1 cellular context compared by ENCODE assay signal in the genomic region with DNA sequence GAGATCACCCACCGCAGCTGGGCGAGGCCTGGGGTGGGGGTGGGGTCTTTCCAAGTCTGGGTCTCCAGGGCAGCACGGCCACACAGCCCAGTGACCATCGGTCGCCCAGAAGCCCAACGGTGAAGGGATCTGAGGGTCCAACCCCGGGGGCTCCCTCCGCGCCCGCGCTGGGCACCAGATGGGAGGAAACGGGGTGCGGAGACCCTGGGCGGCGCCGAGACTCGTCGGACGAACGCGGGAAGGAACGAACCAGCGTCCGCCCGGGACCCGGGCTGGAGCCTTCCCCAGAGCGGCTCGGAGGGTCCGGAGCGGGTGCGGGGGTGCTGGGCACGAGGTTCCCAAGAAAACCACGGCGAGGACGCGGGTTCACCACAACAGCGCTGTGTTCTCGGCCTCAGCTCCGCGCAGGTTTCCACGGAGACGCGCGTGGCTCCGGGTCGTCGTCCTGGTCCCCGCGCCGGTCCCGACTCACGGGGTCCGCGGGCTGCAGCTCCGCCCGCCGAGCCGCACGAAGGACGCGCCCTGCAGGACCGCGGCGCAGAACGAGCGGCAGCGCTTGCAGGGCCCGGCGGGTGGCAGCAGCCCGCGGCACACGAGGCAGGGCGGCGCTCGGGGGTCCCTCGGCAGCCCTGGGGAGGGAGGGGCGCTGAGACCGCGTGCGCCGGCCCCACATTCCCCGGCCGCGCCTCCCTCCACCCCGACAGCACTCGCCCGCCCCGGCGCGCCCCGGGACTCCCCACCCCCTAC.
TF ChIP-seq lines count a peak whose summit lies in the region.

No MANE protein-coding gene starts in this region.

TF ChIP-seq in neural cell, 6 proteins besides CTCF, POLR2A, EP300 and RAD21 (continued from another document):
- TF ChIP-seq, protein P1, sequence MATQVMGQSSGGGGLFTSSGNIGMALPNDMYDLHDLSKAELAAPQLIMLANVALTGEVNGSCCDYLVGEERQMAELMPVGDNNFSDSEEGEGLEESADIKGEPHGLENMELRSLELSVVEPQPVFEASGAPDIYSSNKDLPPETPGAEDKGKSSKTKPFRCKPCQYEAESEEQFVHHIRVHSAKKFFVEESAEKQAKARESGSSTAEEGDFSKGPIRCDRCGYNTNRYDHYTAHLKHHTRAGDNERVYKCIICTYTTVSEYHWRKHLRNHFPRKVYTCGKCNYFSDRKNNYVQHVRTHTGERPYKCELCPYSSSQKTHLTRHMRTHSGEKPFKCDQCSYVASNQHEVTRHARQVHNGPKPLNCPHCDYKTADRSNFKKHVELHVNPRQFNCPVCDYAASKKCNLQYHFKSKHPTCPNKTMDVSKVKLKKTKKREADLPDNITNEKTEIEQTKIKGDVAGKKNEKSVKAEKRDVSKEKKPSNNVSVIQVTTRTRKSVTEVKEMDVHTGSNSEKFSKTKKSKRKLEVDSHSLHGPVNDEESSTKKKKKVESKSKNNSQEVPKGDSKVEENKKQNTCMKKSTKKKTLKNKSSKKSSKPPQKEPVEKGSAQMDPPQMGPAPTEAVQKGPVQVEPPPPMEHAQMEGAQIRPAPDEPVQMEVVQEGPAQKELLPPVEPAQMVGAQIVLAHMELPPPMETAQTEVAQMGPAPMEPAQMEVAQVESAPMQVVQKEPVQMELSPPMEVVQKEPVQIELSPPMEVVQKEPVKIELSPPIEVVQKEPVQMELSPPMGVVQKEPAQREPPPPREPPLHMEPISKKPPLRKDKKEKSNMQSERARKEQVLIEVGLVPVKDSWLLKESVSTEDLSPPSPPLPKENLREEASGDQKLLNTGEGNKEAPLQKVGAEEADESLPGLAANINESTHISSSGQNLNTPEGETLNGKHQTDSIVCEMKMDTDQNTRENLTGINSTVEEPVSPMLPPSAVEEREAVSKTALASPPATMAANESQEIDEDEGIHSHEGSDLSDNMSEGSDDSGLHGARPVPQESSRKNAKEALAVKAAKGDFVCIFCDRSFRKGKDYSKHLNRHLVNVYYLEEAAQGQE (IDR thresholded peaks at IDR 0.05; ENCODE audit: borderline replicate concordance) = no peak
- TF ChIP-seq POLR2AphosphoS5 (IDR thresholded peaks at IDR 0.05) (no peak), EZH2 (IDR thresholded peaks at IDR 0.05; ENCODE audit: borderline replicate concordance, insufficient read depth, low read length, poor library complexity, severe bottlenecking) (no peak), TAF1 (IDR thresholded peaks at IDR 0.05; ENCODE audit: low read depth) (no peak)
